ENCODE assay signal across 22 cellular contexts in genomic region chr13:23391752-23392151, GRCh38. TPM values are rescaled to one million over a fixed set of nuclear protein-coding genes. Genes with fewer than 3 reads are reported as not detected.
DNase-seq lines count a peak whose midpoint lies in the region; ATAC-seq and TF ChIP-seq lines count a peak whose summit lies in the region.
"Had no signal": no experiment of that assay in that cellular context is flagged by ENCODE, and none has a peak within 500 bp of the region (broad histone marks: within the 10 kb centered on the region; RNA-seq: fewer than 3 reads in every experiment).

No MANE protein-coding gene starts in this region.

- no peak for TF ChIP-seq POLR2A in heart left ventricle (IDR thresholded peaks at IDR 0.05)

- 75% methylated on average over 6 of the region's 6 CpGs for WGBS in smooth muscle cell (ENCODE audit: low lambda C conversion rate)
- 77 to 87% (median 80%) methylated on average over 5 to 6 of the region's 6 CpGs for WGBS in heart left ventricle, 4 donors

- intact Hi-C loops in heart left ventricle (cut with DNase I), result no loop called here

- H3K27ac ChIP-seq in smooth muscle cell (ENCODE audit: low read depth), result peak overlapping the region; percentile 45
- no peak overlapping the region for H3K27ac ChIP-seq in heart left ventricle
- H3K27ac ChIP-seq: parathyroid adenoma, PC-9, right atrium auricular region, suprapubic skin had no signal

- H3K36me3 ChIP-seq in MG63 (no peaks in the 10 kb centered on the region), smooth muscle cell (ENCODE audit: low read depth) (no peaks in the 10 kb centered on the region), heart left ventricle (no peaks in the 10 kb centered on the region)
- H3K36me3 ChIP-seq: right atrium auricular region, suprapubic skin had no signal

- H3K79me2 ChIP-seq in smooth muscle cell (ENCODE audit: low read depth), result no peaks in the 10 kb centered on the region

- H3K4me1 ChIP-seq in smooth muscle cell (ENCODE audit: low read depth) (no peaks in the 10 kb centered on the region), heart left ventricle (peaks cover 0 to 7% (median 0%) of the 10 kb centered on the region in 12 donors)
- H3K4me1 ChIP-seq: parathyroid adenoma, right atrium auricular region, suprapubic skin had no signal

- DNase-seq in EH (ENCODE audit: low read depth) (peak; percentile 53), MG63 (peak; percentile 5), fibroblast of the aortic adventitia (ENCODE audit: low read depth) (peak; percentile 32), smooth muscle cell (lab: John Stamatoyannopoulos, UW; ENCODE audit: unreplicated experiment) (no peak), dermis blood vessel endothelial cell (no peak), COR-L47 (lab: John Stamatoyannopoulos, UW) (no peak), heart left ventricle (no peak)
- DNase-seq in stimulated activated CD4-positive, alpha-beta T cell treated with anti-CD3 and anti-CD28 coated beads, Interleukin-4, amount 100 ng/mL, for 1 hour, result no peak
- DNase-seq: activated CD8-positive, alpha-beta T cell treated with anti-CD3 and anti-CD28 coated beads, Interleukin-2, amount 10 ng/mL, durations not matched to agents 7 days and 5 days; activated gamma-delta T cell treated with Interleukin-2 at 50 U/mL for 16 hours; activated T-cell treated with anti-CD3 and anti-CD28 coated beads for 4 hours; CD4-positive, CD25-positive, alpha-beta regulatory T cell; left colon; NCI-H1105; NCI-H1930; NCI-H524 treated with DMSO at 0.1 percent for 48 hours; PC-9; Right ventricle myocardium superior; stimulated activated CD4-positive, alpha-beta T cell treated with anti-CD3 and anti-CD28 coated beads, Interleukin-2, amount 100 ng/mL, for 48 hours had no signal

- H3K9me3 ChIP-seq in MG63 (no peaks in the 10 kb centered on the region), smooth muscle cell (replicated peaks; ENCODE audit: low read depth) (no peaks in the 10 kb centered on the region), heart left ventricle (no peaks in the 10 kb centered on the region)
- H3K9me3 ChIP-seq: right atrium auricular region, suprapubic skin had no signal

- H3K9ac ChIP-seq in smooth muscle cell (ENCODE audit: low read depth), result no peak overlapping the region
- H3K9ac ChIP-seq: parathyroid adenoma had no signal

- ATAC-seq in heart left ventricle, result no peak
- ATAC-seq: activated CD8-positive, alpha-beta T cell treated with anti-CD3 and anti-CD28 coated beads, Interleukin-2, amount 10 ng/mL, durations not matched to agents 7 days and 5 days; left colon had no signal

- no peak overlapping the region for H3K4me2 ChIP-seq in smooth muscle cell
- H3K4me2 ChIP-seq: PC-9 had no signal

- TF ChIP-seq CTCF in fibroblast of the aortic adventitia (IDR thresholded peaks at IDR 0.05; ENCODE audit: insufficient read depth, low read length) (no peak), smooth muscle cell (IDR thresholded peaks at IDR 0.05; ENCODE audit: borderline replicate concordance, insufficient read depth, poor library complexity, severe bottlenecking) (no peak), heart left ventricle (IDR thresholded peaks at IDR 0.05) (no peak)

- H4K20me1 ChIP-seq in smooth muscle cell (ENCODE audit: low read depth), result no peaks in the 10 kb centered on the region

- H3K27me3 ChIP-seq in MG63 (no peaks in the 10 kb centered on the region), smooth muscle cell (ENCODE audit: low read depth) (no peaks in the 10 kb centered on the region), heart left ventricle (no peaks in the 10 kb centered on the region)
- H3K27me3 ChIP-seq: right atrium auricular region, suprapubic skin had no signal

- H3F3A ChIP-seq in smooth muscle cell (ENCODE audit: low read depth), result no peaks in the 10 kb centered on the region

- H2AFZ ChIP-seq in smooth muscle cell (ENCODE audit: low read depth), result no peak overlapping the region
- H2AFZ ChIP-seq: parathyroid adenoma, PC-9 had no signal

- H3K4me3 ChIP-seq in MG63 (no peak overlapping the region), fibroblast of the aortic adventitia (ENCODE audit: low read depth, low read length) (no peak overlapping the region), smooth muscle cell (no peak overlapping the region), heart left ventricle (no peak overlapping the region)
- H3K4me3 ChIP-seq: PC-9, right atrium auricular region, suprapubic skin had no signal

RNA-seq across cellular contexts. Expression of gene SACS, which starts 41.8 kb away (rescaled TPM):
- total RNA-seq in MG63 (2014; rRNA removed; shearing (Covaris generic); ENCODE audit: low replicate concordance), result 32.1 and 51.2 TPM in 2 replicates
- total RNA-seq in fibroblast of the aortic adventitia (ENCODE audit: low replicate concordance), result 21.9 and 66.2 TPM in 2 replicates
- total RNA-seq in smooth muscle cell, result 40.9 and 48.7 TPM in 2 replicates
- polyA plus RNA-seq in smooth muscle cell, result 4.4 and 5.3 TPM in 2 replicates
- 62.3 and 79.0 TPM in 2 replicates for total RNA-seq in dermis blood vessel endothelial cell
- total RNA-seq in heart left ventricle, result 10 to 100 TPM in 8 of 9 donors, 1 to 10 TPM in 1; 8.8 to 29.3 (median 25.6) TPM
- polyA plus RNA-seq in heart left ventricle, result 10 to 100 TPM in 1 of 2 donors, 1 to 10 TPM in 1; 2.8 to 12.9 TPM

Comparison
In these comparisons a context has a peak if more than half of its experiments do, and no peak if none do; other contexts are left out.
1. DNase-seq: peak in EH (single experiment), MG63 (single experiment) and fibroblast of the aortic adventitia (single experiment); none in smooth muscle cell (single experiment), stimulated activated CD4-positive, alpha-beta T cell treated with anti-CD3 and anti-CD28 coated beads, Interleukin-4, amount 100 ng/mL, for 1 hour (single experiment), dermis blood vessel endothelial cell (single experiment), COR-L47 (single experiment) and heart left ventricle (0 of 5).